Comparison of ENCODE assay signal across 10 cellular contexts in genomic region chr15:89486726-89487050, GRCh38. TPM values are rescaled to one million over a fixed set of nuclear protein-coding genes. Genes with fewer than 3 reads are reported as not detected.
A peak's percentile ranks its signal among the peaks of the same experiment; 100 is the strongest.
DNase-seq lines count a peak whose midpoint lies in the region; ATAC-seq and TF ChIP-seq lines count a peak whose summit lies in the region.
"Had no signal": no experiment of that assay in that cellular context is flagged by ENCODE, and none has a peak within 500 bp of the region (broad histone marks: within the 10 kb centered on the region; RNA-seq: fewer than 3 reads in every experiment).

No MANE protein-coding gene starts in this region.

- ATAC-seq in activated naive CD8-positive, alpha-beta T cell treated with anti-CD3 and anti-CD28 coated beads, Interleukin-2, amount 50 U/mL, for 24 hours: peak; percentile 59

- no peaks in the 10 kb centered on the region for H3K9me3 Mint-ChIP-seq in activated naive CD8-positive, alpha-beta T cell treated with anti-CD3 and anti-CD28 coated beads, Interleukin-2, amount 50 U/mL, for 24 hours

- TF ChIP-seq CTCF in GM12865 (IDR thresholded peaks at IDR 0.05; ENCODE audit: insufficient read depth, low read depth, low read length, missing control alignments) (no peak), uterus (IDR thresholded peaks at IDR 0.05) (no peak)

- no peaks in the 10 kb centered on the region for H3K27me3 ChIP-seq in uterus
- no peaks in the 10 kb centered on the region for H3K27me3 ChIP-seq in SJCRH30
- H3K27me3 ChIP-seq: right atrium auricular region had no signal

- intact Hi-C loops in uterus (cut with DNase I; ENCODE audit: low total_unique reads): no loop called here

- H3K4me3 ChIP-seq in GM12865 (ENCODE audit: low read depth, low read length) (no peak overlapping the region), uterus (no peak overlapping the region), SJCRH30 (no peak overlapping the region)
- H3K4me3 ChIP-seq: right atrium auricular region had no signal

- H3K36me3 ChIP-seq in uterus (no peaks in the 10 kb centered on the region), SJCRH30 (no peaks in the 10 kb centered on the region)
- H3K36me3 ChIP-seq: right atrium auricular region had no signal

- peak overlapping the region; percentile 42 for H3K4me3 Mint-ChIP-seq in activated naive CD8-positive, alpha-beta T cell treated with anti-CD3 and anti-CD28 coated beads, Interleukin-2, amount 50 U/mL, for 24 hours

- DNase-seq in GM12865 (ENCODE audit: low read depth): peak; percentile 35
- DNase-seq in SW480 (ENCODE audit: low spot score): peak; percentile 59
- DNase-seq in activated naive CD8-positive, alpha-beta T cell treated with anti-CD3 and anti-CD28 coated beads, Interleukin-2, amount 50 U/mL, for 24 hours: peak; percentile 30
- peak; percentile 34 for DNase-seq in stimulated activated CD4-positive, alpha-beta T cell treated with anti-CD3 and anti-CD28 coated beads, Interleukin-1b, Interleukin-23, amount 100 ng/mL, for 48 hours
- DNase-seq in NCI-H1417 treated with DMSO at 0.1 percent for 48 hours (lab: John Stamatoyannopoulos, UW): no peak
- no peak for DNase-seq in hepatic stellate cell (ENCODE audit: low spot score)
- no peak for DNase-seq in uterus
- no peak for DNase-seq in SJCRH30
- DNase-seq: foreskin melanocyte had no signal

- no peak for TF ChIP-seq POLR2A in uterus (IDR thresholded peaks at IDR 0.05)

- no peak overlapping the region for H3K27ac Mint-ChIP-seq in activated naive CD8-positive, alpha-beta T cell treated with anti-CD3 and anti-CD28 coated beads, Interleukin-2, amount 50 U/mL, for 24 hours

- H3K27me3 Mint-ChIP-seq in activated naive CD8-positive, alpha-beta T cell treated with anti-CD3 and anti-CD28 coated beads, Interleukin-2, amount 50 U/mL, for 24 hours: peaks cover 26% of the 10 kb centered on the region

- H3K4me1 Mint-ChIP-seq in activated naive CD8-positive, alpha-beta T cell treated with anti-CD3 and anti-CD28 coated beads, Interleukin-2, amount 50 U/mL, for 24 hours: peaks cover 7% of the 10 kb centered on the region

- H3K9me3 ChIP-seq in uterus: no peaks in the 10 kb centered on the region
- no peaks in the 10 kb centered on the region for H3K9me3 ChIP-seq in SJCRH30 (replicated peaks)
- H3K9me3 ChIP-seq: right atrium auricular region had no signal

- H3K4me1 ChIP-seq in uterus (no peaks in the 10 kb centered on the region), SJCRH30 (no peaks in the 10 kb centered on the region)

- no peaks in the 10 kb centered on the region for H3K36me3 Mint-ChIP-seq in activated naive CD8-positive, alpha-beta T cell treated with anti-CD3 and anti-CD28 coated beads, Interleukin-2, amount 50 U/mL, for 24 hours (ENCODE audit: low read depth)

- H3K27ac ChIP-seq in uterus (no peak overlapping the region), SJCRH30 (no peak overlapping the region)
- H3K27ac ChIP-seq: right atrium auricular region had no signal

RNA-seq across cellular contexts. Expression of gene RHCG, which starts 9.7 kb away (rescaled TPM):
- 1 to 10 TPM in 1 of 4 donors, under 1 TPM in 2, not detected in 1; 0.14 to 2.9 (median 0.58) TPM for total RNA-seq in uterus
- total RNA-seq in SJCRH30 (2014; rRNA removed; shearing (Covaris generic)): not detected in 2 replicates

Comparison
In these comparisons a context has a peak if more than half of its experiments do, and no peak if none do; other contexts are left out.
1. DNase-seq: peak in GM12865 (single experiment), SW480 (single experiment), activated naive CD8-positive, alpha-beta T cell treated with anti-CD3 and anti-CD28 coated beads, Interleukin-2, amount 50 U/mL, for 24 hours (single experiment) and stimulated activated CD4-positive, alpha-beta T cell treated with anti-CD3 and anti-CD28 coated beads, Interleukin-1b, Interleukin-23, amount 100 ng/mL, for 48 hours (single experiment); none in NCI-H1417 treated with DMSO at 0.1 percent for 48 hours (single experiment), hepatic stellate cell (single experiment), uterus (0 of 2) and SJCRH30 (0 of 2).